ENCODE assay signal across 26 cellular contexts in genomic region chr3:116322761-116323160, GRCh38.
"Had no signal": no experiment of that assay in that cellular context is flagged by ENCODE, and none has a peak within 500 bp of the region (broad histone marks: within the 10 kb centered on the region; RNA-seq: fewer than 3 reads in every experiment).

No MANE protein-coding gene starts in this region.

- H3K27me3 Mint-ChIP-seq: naive B cell; progenitor cell of endocrine pancreas; stimulated activated naive B cell treated with anti-CD40 and anti-IgM and Interleukin-4, amounts not matched to agents 10 μg/mL and 1 μg/mL and 100 μg/mL, for 72 hours had no signal

- H3K36me3 Mint-ChIP-seq: mesothelial cell of epicardium; naive B cell; natural killer cell; stimulated activated naive B cell treated with anti-CD40 and anti-IgM and Interleukin-4, amounts not matched to agents 10 μg/mL and 1 μg/mL and 100 μg/mL, for 72 hours had no signal

- H3K27ac Mint-ChIP-seq: immature natural killer cell; mesothelial cell of epicardium; naive B cell; natural killer cell; nephron progenitor cell; progenitor cell of endocrine pancreas; stimulated activated naive B cell treated with anti-CD40 and anti-IgM and Interleukin-4, amounts not matched to agents 10 μg/mL and 1 μg/mL and 100 μg/mL, for 72 hours had no signal

- H3K9me3 Mint-ChIP-seq: nephron progenitor cell had no signal

- H3K27me3 ChIP-seq: ovary, stomach, testis, thyroid gland, transverse colon, upper lobe of left lung had no signal

- ATAC-seq: natural killer cell; right cardiac atrium; sciatic nerve; stimulated activated naive B cell treated with anti-CD40 and anti-IgM and Interleukin-4, amounts not matched to agents 10 μg/mL and 1 μg/mL and 100 μg/mL, for 72 hours; stimulated activated naive CD8-positive, alpha-beta T cell treated with anti-CD3 and anti-CD28 coated beads, Interleukin-15, Interleukin-2, amounts not matched to agents 100 U/mL and 50 U/mL, for 24 hours had no signal

- H3K9me3 ChIP-seq: left ventricle myocardium inferior, ovary, stomach, testis, thyroid gland, transverse colon, upper lobe of left lung had no signal

- H3K4me3 ChIP-seq: left ventricle myocardium inferior, lung, ovary, skin epidermis, stomach, testis, thyroid gland, transverse colon, upper lobe of left lung had no signal

- DNase-seq: hypothalamus; immature natural killer cell; islet precursor cell; left ventricle myocardium inferior; mesendoderm; naive B cell; natural killer cell; nephron progenitor cell; ovary; right cardiac atrium; stimulated activated CD4-positive, alpha-beta T cell treated with anti-CD3 and anti-CD28 coated beads, Interleukin-12 subunit alpha, Interleukin-12 subunit beta, amount 100 ng/mL, for 4 hours; stimulated activated CD4-positive, alpha-beta T cell treated with anti-CD3 and anti-CD28 coated beads, Interleukin-15, amount 100 ng/mL, for 24 hours; stimulated activated CD4-positive, alpha-beta T cell treated with anti-CD3 and anti-CD28 coated beads, Interleukin-2, amount 100 ng/mL, for 24 hours; stimulated activated CD4-positive, alpha-beta T cell treated with anti-CD3 and anti-CD28 coated beads, Interleukin-4, amount 100 ng/mL, for 1 hour; stimulated activated naive B cell treated with anti-CD40 and anti-IgM and Interleukin-4, amounts not matched to agents 10 μg/mL and 1 μg/mL and 100 μg/mL, for 72 hours; stimulated activated naive CD8-positive, alpha-beta T cell treated with anti-CD3 and anti-CD28 coated beads, Interleukin-15, Interleukin-2, amounts not matched to agents 100 U/mL and 50 U/mL, for 24 hours; stomach; testis; thyroid gland; transverse colon; upper lobe of left lung had no signal

- H3K36me3 ChIP-seq: left ventricle myocardium inferior, ovary, stomach, thyroid gland, transverse colon, upper lobe of left lung had no signal

- H3K4me3 Mint-ChIP-seq: immature natural killer cell; mesothelial cell of epicardium; naive B cell; natural killer cell; nephron progenitor cell; stimulated activated naive B cell treated with anti-CD40 and anti-IgM and Interleukin-4, amounts not matched to agents 10 μg/mL and 1 μg/mL and 100 μg/mL, for 72 hours had no signal

- H3K4me1 ChIP-seq: left ventricle myocardium inferior, stomach, testis, thyroid gland, transverse colon, upper lobe of left lung had no signal

- H3K4me1 Mint-ChIP-seq: immature natural killer cell; naive B cell; natural killer cell; stimulated activated naive B cell treated with anti-CD40 and anti-IgM and Interleukin-4, amounts not matched to agents 10 μg/mL and 1 μg/mL and 100 μg/mL, for 72 hours had no signal

- H3K27ac ChIP-seq: left ventricle myocardium inferior, ovary, skin epidermis, stomach, testis, thyroid gland, transverse colon, upper lobe of left lung had no signal
